ENCODE assay signal across 12 cellular contexts in the genomic region with DNA sequence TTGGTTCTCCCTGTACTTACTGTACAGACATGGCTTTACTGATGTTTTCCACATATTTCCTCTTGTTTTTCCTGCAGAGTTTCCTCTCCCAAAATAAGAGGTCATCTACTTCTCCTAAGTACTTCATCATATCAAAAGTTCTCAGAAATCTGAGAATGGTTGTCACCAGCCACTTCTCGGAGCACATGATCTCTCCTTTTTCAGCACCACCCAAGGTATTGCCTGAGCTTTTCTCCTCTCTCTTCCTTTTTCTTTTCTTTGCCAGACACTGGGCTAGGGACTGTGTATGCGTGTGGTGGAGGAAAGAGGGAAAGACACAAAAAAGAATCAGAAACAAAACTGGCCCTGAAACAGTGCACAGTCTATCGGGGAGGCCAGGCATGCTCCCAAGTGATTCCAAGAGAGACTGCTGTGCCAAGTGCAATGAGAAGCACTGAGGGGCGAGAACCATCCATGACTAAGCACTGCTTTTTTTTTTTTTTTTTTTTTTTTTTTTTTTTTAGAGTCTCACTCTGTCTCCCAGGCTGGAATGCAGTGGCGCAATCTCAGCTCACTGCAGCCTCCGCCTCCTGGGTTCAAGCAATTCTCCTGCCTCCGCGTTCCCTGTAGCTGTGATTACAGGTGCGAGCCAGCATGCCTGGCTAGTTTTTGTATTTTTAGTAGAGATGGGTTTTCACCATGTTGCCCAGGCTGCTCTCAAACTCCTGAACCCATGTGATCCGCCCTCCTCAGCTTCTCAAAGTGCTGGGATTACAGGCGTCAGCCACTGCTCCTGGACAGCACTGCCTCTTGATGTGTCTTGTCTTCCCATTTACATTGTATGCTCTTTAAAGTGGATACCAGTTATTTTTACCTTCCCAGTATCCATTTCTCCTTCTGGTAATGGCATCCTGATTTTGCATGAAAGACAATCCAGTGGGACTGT.
DNase-seq lines count a peak whose midpoint lies in the region; ATAC-seq and TF ChIP-seq lines count a peak whose summit lies in the region.
"Had no signal": no experiment of that assay in that cellular context is flagged by ENCODE, and none has a peak within 500 bp of the region (broad histone marks: within the 10 kb centered on the region; RNA-seq: fewer than 3 reads in every experiment).

No MANE protein-coding gene starts in this region.

- no peak overlapping the region for H3K4me3 Mint-ChIP-seq in brain
- H3K4me3 Mint-ChIP-seq: stimulated activated naive CD8-positive, alpha-beta T cell treated with anti-CD3 and anti-CD28 coated beads, Interleukin-15, Interleukin-2, amounts not matched to agents 100 ng/mL and 50 ng/mL, for 24 hours had no signal

- peak overlapping the region in 3 of 5 experiments; percentile 0 to 38 (median 8) for H3K27ac Mint-ChIP-seq in brain
- H3K27ac Mint-ChIP-seq: stimulated activated naive CD8-positive, alpha-beta T cell treated with anti-CD3 and anti-CD28 coated beads, Interleukin-15, Interleukin-2, amounts not matched to agents 100 ng/mL and 50 ng/mL, for 24 hours had no signal

- H3K4me1 Mint-ChIP-seq in brain: no peaks in the 10 kb centered on the region

- no peak for TF ChIP-seq CTCF in brain (conservative IDR thresholded peaks at IDR 0.05)

- H3K9me3 Mint-ChIP-seq in brain: no peaks in the 10 kb centered on the region
- H3K9me3 Mint-ChIP-seq: stimulated activated naive CD8-positive, alpha-beta T cell treated with anti-CD3 and anti-CD28 coated beads, Interleukin-15, Interleukin-2, amounts not matched to agents 100 ng/mL and 50 ng/mL, for 24 hours had no signal

- H3K27me3 Mint-ChIP-seq in brain: peaks cover 3% of the 10 kb centered on the region
- H3K27me3 Mint-ChIP-seq: stimulated activated naive CD8-positive, alpha-beta T cell treated with anti-CD3 and anti-CD28 coated beads, Interleukin-15, Interleukin-2, amounts not matched to agents 100 ng/mL and 50 ng/mL, for 24 hours had no signal

- H3K36me3 Mint-ChIP-seq in brain: peaks cover 14% of the 10 kb centered on the region

- DNase-seq in H4 (ENCODE audit: low spot score) (peak; percentile 54), hepatic stellate cell (ENCODE audit: low spot score) (peak; percentile 61), superior temporal gyrus (ENCODE audit: extremely low spot score) (peak; percentile 35), SHP77 treated with DMSO at 0.1 percent for 48 hours (lab: John Stamatoyannopoulos, UW) (no peak)
- DNase-seq: kidney, small intestine, T-helper 1 cell had no signal

- ATAC-seq in GM19351 (IDR thresholded peaks at IDR 0.05; ENCODE audit: unreplicated experiment) (no peak), HG03097 (IDR thresholded peaks at IDR 0.05; ENCODE audit: low FRiP score, unreplicated experiment) (no peak), HG03045 (IDR thresholded peaks at IDR 0.05; ENCODE audit: unreplicated experiment) (no peak)
